In genomic region chr12:6312529-6313325, GRCh38 we compare ENCODE assay signal across 9 cellular contexts. TPM values are rescaled to one million over a fixed set of nuclear protein-coding genes. Genes with fewer than 3 reads are reported as not detected.
DNase-seq lines count a peak whose midpoint lies in the region; ATAC-seq, FAIRE-seq and TF ChIP-seq lines count a peak whose summit lies in the region.
"Had no signal": no experiment of that assay in that cellular context is flagged by ENCODE, and none has a peak within 500 bp of the region (broad histone marks: within the 10 kb centered on the region; RNA-seq: fewer than 3 reads in every experiment).

No MANE protein-coding gene starts in this region.

- no peak for FAIRE-seq in kidney (lab: Jason Lieb, UNC)

- H3K9me2 ChIP-seq in OCI-LY7 (ENCODE audit: insufficient read depth, low read length), result no peaks in the 10 kb centered on the region

- H3K4me1 Mint-ChIP-seq in endothelial cell (ENCODE audit: unreplicated experiment), result peaks cover 6% of the 10 kb centered on the region

- TF ChIP-seq CTCF in GM06990 (IDR thresholded peaks at IDR 0.05; ENCODE audit: insufficient read depth, low read length, poor library complexity, severe bottlenecking) (no peak), kidney (IDR thresholded peaks at IDR 0.05; ENCODE audit: borderline replicate concordance, extremely low read depth, insufficient read depth) (no peak), OCI-LY7 (conservative IDR thresholded peaks at IDR 0.05; ENCODE audit: low read length) (no peak), endothelial cell (IDR thresholded peaks at IDR 0.05; ENCODE audit: unreplicated experiment) (no peak)

- intact Hi-C loops in kidney (cut with DNase I), result no loop called here
- intact Hi-C loops in OCI-LY7 (cut with micrococcal nuclease; ENCODE audit: unreplicated experiment), result no loop called here

- no peaks in the 10 kb centered on the region for H4K20me1 ChIP-seq in OCI-LY7 (ENCODE audit: insufficient read depth, low read length)

- CTCF ChIA-PET in OCI-LY7 (lab: Charles Lee; ENCODE audit: unreplicated experiment), result no interaction called here

- H3K79me2 ChIP-seq in OCI-LY7 (ENCODE audit: insufficient read depth, low read depth, low read length), result no peaks in the 10 kb centered on the region

- POLR2A ChIA-PET in OCI-LY7 (lab: Charles Lee), result no interaction called here

- no peak overlapping the region for H3K4me3 Mint-ChIP-seq in endothelial cell (ENCODE audit: unreplicated experiment)

- no peak overlapping the region for H3K27ac Mint-ChIP-seq in endothelial cell (ENCODE audit: unreplicated experiment)

- H3K36me3 ChIP-seq in GM06990 (ENCODE audit: control insufficient read depth, insufficient read depth, low read length) (no peaks in the 10 kb centered on the region), kidney (ENCODE audit: control insufficient read depth in 1 of 2, insufficient read depth in 2 of 2, low read length in 2 of 2) (no peaks in the 10 kb centered on the region), OCI-LY7 (ENCODE audit: insufficient read depth, low read length) (no peaks in the 10 kb centered on the region)

- no peak overlapping the region for H2AFZ ChIP-seq in OCI-LY7 (ENCODE audit: low read length)

- no TSS peak for BruUV-seq in OCI-LY7 (replicated peaks; lab: Mats Ljungman, UMichigan)

- no peaks in the 10 kb centered on the region for H3K9me3 Mint-ChIP-seq in endothelial cell (ENCODE audit: unreplicated experiment)

- peak overlapping the region; percentile 11 to 72 for H3K27ac ChIP-seq in kidney (ENCODE audit: low read depth in 2 of 2, low read length in 2 of 2)
- H3K27ac ChIP-seq in OCI-LY7 (ENCODE audit: low read depth, low read length, poor library complexity, severe bottlenecking), result no peak overlapping the region

- DNase-seq in GM06990 (ENCODE audit: extremely low read depth, insufficient read length) (peak; percentile 68), NCI-H2107 treated with DMSO at 0.1 percent for 48 hours (lab: John Stamatoyannopoulos, UW; ENCODE audit: unreplicated experiment) (peak; percentile 60), kidney (peak; percentile 88), OCI-LY7 (ENCODE audit: low spot score) (no peak), SKM-1 treated with dmso at 0.1 percent for 144 hours (lab: John Stamatoyannopoulos, UW; ENCODE audit: unreplicated experiment) (no peak), endothelial cell (ENCODE audit: low spot score) (no peak)

- H3K27me3 ChIP-seq in GM06990 (replicated peaks; ENCODE audit: control insufficient read depth, insufficient read depth, low read length), result no peaks in the 10 kb centered on the region

- no peaks in the 10 kb centered on the region for H3K36me3 Mint-ChIP-seq in endothelial cell (ENCODE audit: low read depth, unreplicated experiment)

- H3K4me3 ChIP-seq in GM06990 (replicated peaks; ENCODE audit: low read depth, low read length), result no peak overlapping the region
- H3K4me3 ChIP-seq in kidney (ENCODE audit: low read length in 2 of 2), result no peak overlapping the region
- H3K4me3 ChIP-seq in OCI-LY7 (ENCODE audit: low read depth, low read length, poor library complexity, severe bottlenecking), result no peak overlapping the region

- ATAC-seq in GM21529 (IDR thresholded peaks at IDR 0.05; ENCODE audit: unreplicated experiment) (peak; percentile 61), GM18519 (IDR thresholded peaks at IDR 0.05; ENCODE audit: low FRiP score, unreplicated experiment) (no peak)

- H3K9me3 ChIP-seq in kidney (ENCODE audit: control insufficient read depth in 1 of 2, low read length in 2 of 2) (no peaks in the 10 kb centered on the region), OCI-LY7 (ENCODE audit: low read length) (no peaks in the 10 kb centered on the region)

- H3K4me1 ChIP-seq in kidney (ENCODE audit: control insufficient read depth in 1 of 2, insufficient read depth in 1 of 2, low read depth in 1 of 2, low read length in 2 of 2) (peaks cover 7 to 16% of the 10 kb centered on the region in 2 donors), OCI-LY7 (ENCODE audit: insufficient read depth, low read length, poor library complexity, severe bottlenecking) (no peaks in the 10 kb centered on the region)

- H3K9ac ChIP-seq in kidney (ENCODE audit: low read length in 2 of 2), result no peak overlapping the region

- no peak overlapping the region for H3K4me2 ChIP-seq in OCI-LY7 (ENCODE audit: low read length)

- peaks cover 15% of the 10 kb centered on the region for H3K27me3 Mint-ChIP-seq in endothelial cell (ENCODE audit: unreplicated experiment)

RNA-seq across cellular contexts. Expression of gene PLEKHG6, which starts 2.2 kb away (rescaled TPM):
- total RNA-seq in kidney (2.5 TPM), OCI-LY7 (2022) (not detected in 2 replicates), endothelial cell (ENCODE audit: unreplicated experiment) (1.9 TPM)
- 2.9 TPM for polyA plus RNA-seq in kidney (ENCODE audit: insufficient read depth, low read depth, low replicate concordance)
- not detected in 2 replicates for total RNA-seq in OCI-LY7 (2014; rRNA removed; shearing (Covaris generic))
- total RNA-seq: LHCN-M2 had no signal

RNA-seq across cellular contexts. Expression of gene TNFRSF1A, which starts 29.1 kb away (rescaled TPM):
- 186 TPM for total RNA-seq in kidney
- 99.6 TPM for polyA plus RNA-seq in kidney (ENCODE audit: insufficient read depth, low read depth, low replicate concordance)
- 23.4 and 37.3 TPM in 2 replicates for total RNA-seq in OCI-LY7 (2014; rRNA removed; shearing (Covaris generic))
- 50.9 and 55.7 TPM in 2 replicates for total RNA-seq in OCI-LY7 (2022)
- 125 TPM for total RNA-seq in endothelial cell (ENCODE audit: unreplicated experiment)

Comparison
In these comparisons a context has a peak if more than half of its experiments do, and no peak if none do; other contexts are left out.
1. DNase-seq: peak in GM06990 (single experiment), NCI-H2107 treated with DMSO at 0.1 percent for 48 hours (single experiment) and kidney (single experiment); none in OCI-LY7 (single experiment), SKM-1 treated with dmso at 0.1 percent for 144 hours (single experiment) and endothelial cell (single experiment).